8 cellular contexts compared by ENCODE assay signal in genomic region chr5:151196556-151197290, GRCh38. TPM values are rescaled to one million over a fixed set of nuclear protein-coding genes. Genes with fewer than 3 reads are reported as not detected.
DNase-seq lines count a peak whose midpoint lies in the region; ATAC-seq lines count a peak whose summit lies in the region.

No MANE protein-coding gene starts in this region.

- no peak overlapping the region for H3K9ac ChIP-seq in GM23248

- H3K9me2 ChIP-seq in GM23248 (ENCODE audit: insufficient read depth), result no peaks in the 10 kb centered on the region

- H3K36me3 Mint-ChIP-seq in central memory CD8-positive, alpha-beta T cell (ENCODE audit: insufficient read depth), result peaks cover 41% of the 10 kb centered on the region

- no peaks in the 10 kb centered on the region for H3K79me2 ChIP-seq in GM23248 (ENCODE audit: insufficient read depth)

- H2AFZ ChIP-seq in GM23248, result no peak overlapping the region

- no peaks in the 10 kb centered on the region for H3K4me1 ChIP-seq in GM23248 (ENCODE audit: insufficient read depth)

- no peaks in the 10 kb centered on the region for H3K27me3 Mint-ChIP-seq in central memory CD8-positive, alpha-beta T cell

- no peaks in the 10 kb centered on the region for H4K20me1 ChIP-seq in GM23248 (ENCODE audit: insufficient read depth)

- in situ Hi-C loops in GM23248 (cut with MboI), result no loop called here

- H3K4me3 ChIP-seq in GM23248, result no peak overlapping the region

- no peaks in the 10 kb centered on the region for H3K36me3 ChIP-seq in GM23248 (ENCODE audit: low read depth)

- no peak overlapping the region for H3K4me2 ChIP-seq in GM23248 (ENCODE audit: unreplicated experiment)

- H3K4me3 Mint-ChIP-seq in central memory CD8-positive, alpha-beta T cell, result no peak overlapping the region

- H3K9me3 Mint-ChIP-seq in central memory CD8-positive, alpha-beta T cell, result no peaks in the 10 kb centered on the region

- H3K9me3 ChIP-seq in GM23248 (ENCODE audit: low read depth), result no peaks in the 10 kb centered on the region

- no peaks in the 10 kb centered on the region for H3F3A ChIP-seq in GM23248 (ENCODE audit: insufficient read depth)

- DNase-seq in CD1c-positive myeloid dendritic cell (ENCODE audit: extremely low spot score) (peak; percentile 19), HCEC 1CT (no peak), GM23248 (no peak), cerebellar cortex (ENCODE audit: low spot score) (no peak), DMS 273 (lab: John Stamatoyannopoulos, UW; ENCODE audit: unreplicated experiment) (no peak)
- no peak for DNase-seq in central memory CD8-positive, alpha-beta T cell (ENCODE audit: low spot score in 2 of 2)

- peaks cover 46% of the 10 kb centered on the region for H3K4me1 Mint-ChIP-seq in central memory CD8-positive, alpha-beta T cell

- ATAC-seq in GM19395 (IDR thresholded peaks at IDR 0.05; ENCODE audit: unreplicated experiment) (peak; percentile 92), HG03175 (IDR thresholded peaks at IDR 0.05; ENCODE audit: unreplicated experiment) (peak; percentile 93)
- ATAC-seq in central memory CD8-positive, alpha-beta T cell (replicated peaks; ENCODE audit: extremely low read depth, poor library complexity, severe bottlenecking), result no peak

- WGBS in GM23248 (ENCODE audit: low coverage in 1 of 2, low lambda C conversion rate in 2 of 2, missing lambda C conversion rate in 2 of 2), 2 experiments, result 77 to 79% methylated on average over 5 of the region's 5 CpGs

- H3K27me3 ChIP-seq in GM23248 (replicated peaks; ENCODE audit: insufficient read depth), result no peaks in the 10 kb centered on the region

- H3K27ac Mint-ChIP-seq in central memory CD8-positive, alpha-beta T cell (ENCODE audit: low read depth), result peak overlapping the region; percentile 79

- H3K27ac ChIP-seq in GM23248, result no peak overlapping the region

RNA-seq across cellular contexts. Expression of gene CCDC69, which starts 27.2 kb away (rescaled TPM):
- 0.13 and 0.54 TPM in 2 replicates for total RNA-seq in GM23248 (2014; rRNA removed; shearing (Covaris generic))
- 0.47 and 0.56 TPM in 2 replicates for polyA plus RNA-seq in GM23248 (2016; fragmentation: Nextera tagmentation; extraction: Ambion mirVana)

RNA-seq across cellular contexts. Expression of gene ANXA6, which starts 39.1 kb away (rescaled TPM):
- total RNA-seq in GM23248 (2014; rRNA removed; shearing (Covaris generic)), result 384 and 409 TPM in 2 replicates
- polyA plus RNA-seq in GM23248 (2016; fragmentation: Nextera tagmentation; extraction: Ambion mirVana), result 183 and 190 TPM in 2 replicates

RNA-seq across cellular contexts. Expression of gene GM2A, which starts 56.3 kb away (rescaled TPM):
- total RNA-seq in GM23248 (2014; rRNA removed; shearing (Covaris generic)), result 21.1 and 23.5 TPM in 2 replicates
- polyA plus RNA-seq in GM23248 (2016; fragmentation: Nextera tagmentation; extraction: Ambion mirVana), result 10.5 and 11.2 TPM in 2 replicates
